ENCODE assay signal across 23 cellular contexts in the genomic region with DNA sequence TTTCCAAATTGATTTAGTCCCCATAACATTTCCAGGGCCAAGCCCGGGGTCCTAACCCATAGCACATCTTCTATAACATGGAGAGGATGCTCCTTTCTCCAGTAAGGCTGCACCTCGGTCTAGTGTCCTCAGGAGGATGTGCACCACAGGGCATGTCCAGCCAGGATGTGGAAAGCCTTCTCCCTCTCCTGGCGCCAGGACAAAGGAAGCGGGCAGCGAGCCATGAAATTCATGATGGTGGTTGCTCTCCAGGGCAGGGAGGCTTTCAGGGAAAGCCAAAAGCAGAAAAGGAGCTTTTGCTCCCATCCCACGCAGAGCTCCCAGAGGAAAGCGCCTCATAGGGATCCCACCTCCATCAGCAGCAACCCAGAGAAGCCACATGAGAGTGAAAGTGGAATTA.
"Had no signal": no experiment of that assay in that cellular context is flagged by ENCODE, and none has a peak within 500 bp of the region (broad histone marks: within the 10 kb centered on the region; RNA-seq: fewer than 3 reads in every experiment).

No MANE protein-coding gene starts in this region.

- H3K9me3 Mint-ChIP-seq: activated B cell treated with CpG ODN at 0.5 μM for 24 hours; activated naive CD4-positive, alpha-beta T cell treated with anti-CD3 and anti-CD28 coated beads, Interleukin-2, amount 50 U/mL, for 24 hours; activated naive CD8-positive, alpha-beta T cell treated with anti-CD3 and anti-CD28 coated beads, Interleukin-2, amount 50 U/mL, for 24 hours; activated T-helper 2 cell treated with anti-CD3 and anti-CD28 coated beads, Interferon-gamma antibody, Interleukin-2, Interleukin-4, amounts not matched to agents 10 μg/mL and 5 μg/mL and 100 μg/mL, durations not matched to agents 14 hours and 24 hours and 36 hours; central memory CD8-positive, alpha-beta T cell; T-helper 2 cell treated with Interferon-gamma antibody and Interleukin-4, amounts not matched to agents 5 μg/mL and 100 μg/mL, for 36 hours had no signal

- H3K4me1 Mint-ChIP-seq: activated B cell treated with CpG ODN at 0.5 μM for 24 hours; activated CD8-positive, alpha-beta memory T cell treated with anti-CD3 and anti-CD28 coated beads, Interleukin-2, amount 10 ng/mL, durations not matched to agents 7 days and 5 days; activated naive CD4-positive, alpha-beta T cell treated with anti-CD3 and anti-CD28 coated beads, Interleukin-2, amount 50 U/mL, for 24 hours; activated naive CD8-positive, alpha-beta T cell treated with anti-CD3 and anti-CD28 coated beads, Interleukin-2, amount 50 U/mL, for 24 hours; central memory CD8-positive, alpha-beta T cell; naive thymus-derived CD4-positive, alpha-beta T cell had no signal

- H3K27ac Mint-ChIP-seq: activated B cell treated with CpG ODN at 0.5 μM for 24 hours; activated CD8-positive, alpha-beta memory T cell treated with anti-CD3 and anti-CD28 coated beads, Interleukin-2, amount 10 ng/mL, durations not matched to agents 7 days and 5 days; activated CD8-positive, alpha-beta T cell treated with anti-CD3 and anti-CD28 coated beads, Interleukin-2, amount 10 ng/mL, durations not matched to agents 7 days and 5 days; activated naive CD4-positive, alpha-beta T cell treated with anti-CD3 and anti-CD28 coated beads, Interleukin-2, amount 50 U/mL, for 24 hours; activated naive CD8-positive, alpha-beta T cell treated with anti-CD3 and anti-CD28 coated beads, Interleukin-2, amount 50 U/mL, for 24 hours; activated T-helper 2 cell treated with anti-CD3 and anti-CD28 coated beads, Interferon-gamma antibody, Interleukin-2, Interleukin-4, amounts not matched to agents 10 μg/mL and 5 μg/mL and 100 μg/mL, durations not matched to agents 14 hours and 24 hours and 36 hours; naive thymus-derived CD4-positive, alpha-beta T cell; T-helper 2 cell treated with Interferon-gamma antibody and Interleukin-4, amounts not matched to agents 5 μg/mL and 100 μg/mL, for 36 hours had no signal

- H3K27ac ChIP-seq: heart left ventricle, pancreas, prostate gland, right atrium auricular region, tibial nerve had no signal

- H3K36me3 Mint-ChIP-seq: activated CD8-positive, alpha-beta memory T cell treated with anti-CD3 and anti-CD28 coated beads, Interleukin-2, amount 10 ng/mL, durations not matched to agents 7 days and 5 days; activated naive CD4-positive, alpha-beta T cell treated with anti-CD3 and anti-CD28 coated beads, Interleukin-2, amount 50 U/mL, for 24 hours; naive thymus-derived CD4-positive, alpha-beta T cell had no signal

- H3K27me3 ChIP-seq: heart left ventricle, pancreas, right atrium auricular region, tibial nerve had no signal

- H3K9me3 ChIP-seq: heart left ventricle, pancreas, prostate gland, right atrium auricular region, tibial nerve had no signal

- H3K4me1 ChIP-seq: pancreas, prostate gland, tibial nerve had no signal

- H3K36me3 ChIP-seq: pancreas, prostate gland, tibial nerve had no signal

- H3K27me3 Mint-ChIP-seq: activated B cell treated with CpG ODN at 0.5 μM for 24 hours; activated CD8-positive, alpha-beta memory T cell treated with anti-CD3 and anti-CD28 coated beads, Interleukin-2, amount 10 ng/mL, durations not matched to agents 7 days and 5 days; activated naive CD4-positive, alpha-beta T cell treated with anti-CD3 and anti-CD28 coated beads, Interleukin-2, amount 50 U/mL, for 24 hours; central memory CD8-positive, alpha-beta T cell had no signal

- DNase-seq: activated B cell treated with CpG ODN at 0.5 μM for 24 hours; activated CD4-positive, alpha-beta T cell treated with anti-CD3 and anti-CD28 coated beads, Interleukin-2, amount 50 U/mL, for 1 hour; activated CD8-positive, alpha-beta memory T cell treated with anti-CD3 and anti-CD28 coated beads, Interleukin-2, amount 10 ng/mL, durations not matched to agents 7 days and 5 days; activated CD8-positive, alpha-beta T cell treated with anti-CD3 and anti-CD28 coated beads, Interleukin-2, amount 10 ng/mL, durations not matched to agents 7 days and 5 days; activated naive CD8-positive, alpha-beta T cell treated with anti-CD3 and anti-CD28 coated beads, Interleukin-2, amount 50 U/mL, for 24 hours; activated T-cell treated with anti-CD3 and anti-CD28 coated beads, Interleukin-2, amount 50 U/mL, for 48 hours; amygdala; cortex of kidney; foreskin fibroblast; heart left ventricle; midbrain; naive thymus-derived CD4-positive, alpha-beta T cell; stimulated activated CD4-positive, alpha-beta T cell treated with anti-CD3 and anti-CD28 coated beads, Interleukin-2, amount 100 ng/mL, for 48 hours; stimulated activated naive CD4-positive, alpha-beta T cell treated with Interleukin-2 at 50 U/mL for 16 hours; T-helper 1 cell had no signal

- H3K4me3 Mint-ChIP-seq: activated B cell treated with CpG ODN at 0.5 μM for 24 hours; activated CD8-positive, alpha-beta memory T cell treated with anti-CD3 and anti-CD28 coated beads, Interleukin-2, amount 10 ng/mL, durations not matched to agents 7 days and 5 days; activated CD8-positive, alpha-beta T cell treated with anti-CD3 and anti-CD28 coated beads, Interleukin-2, amount 10 ng/mL, durations not matched to agents 7 days and 5 days; activated naive CD4-positive, alpha-beta T cell treated with anti-CD3 and anti-CD28 coated beads, Interleukin-2, amount 50 U/mL, for 24 hours; activated naive CD8-positive, alpha-beta T cell treated with anti-CD3 and anti-CD28 coated beads, Interleukin-2, amount 50 U/mL, for 24 hours; central memory CD8-positive, alpha-beta T cell; naive thymus-derived CD4-positive, alpha-beta T cell; T-helper 2 cell treated with Interferon-gamma antibody and Interleukin-4, amounts not matched to agents 5 μg/mL and 100 μg/mL, for 36 hours had no signal

- H3K4me3 ChIP-seq: heart left ventricle, pancreas, prostate gland, right atrium auricular region, tibial nerve had no signal
